ENCODE assay signal across 20 cellular contexts in the genomic region with DNA sequence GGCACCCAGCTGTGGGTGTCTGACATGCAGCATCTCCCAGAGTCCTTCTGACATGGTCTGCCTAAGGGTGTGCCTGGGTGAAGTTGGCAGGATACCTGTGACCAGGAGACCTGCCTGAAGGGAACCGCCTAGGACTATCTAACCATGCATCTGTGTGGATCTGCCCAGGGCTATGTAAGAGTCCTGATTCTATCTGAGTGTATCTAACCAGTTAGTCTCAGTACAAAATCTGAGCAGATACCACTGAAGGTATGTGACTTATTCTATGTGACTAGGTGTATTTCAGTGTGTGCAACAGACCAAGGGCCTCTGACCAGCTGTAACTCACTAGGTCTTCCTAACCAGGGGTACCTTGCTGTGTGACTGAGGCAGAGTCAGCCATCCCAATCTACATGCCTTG. TPM values are rescaled to one million over a fixed set of nuclear protein-coding genes. Genes with fewer than 3 reads are reported as not detected.
DNase-seq lines count a peak whose midpoint lies in the region; ATAC-seq and TF ChIP-seq lines count a peak whose summit lies in the region.
"Had no signal": no experiment of that assay in that cellular context is flagged by ENCODE, and none has a peak within 500 bp of the region (broad histone marks: within the 10 kb centered on the region; RNA-seq: fewer than 3 reads in every experiment).

No MANE protein-coding gene starts in this region.

- H3K27ac Mint-ChIP-seq in stimulated activated memory B cell treated with anti-CD40 and anti-IgM and Interleukin-4, amounts not matched to agents 10 μg/mL and 1 μg/mL and 100 μg/mL, for 72 hours = no peak overlapping the region
- no peak overlapping the region for H3K27ac Mint-ChIP-seq in Caco-2 (ENCODE audit: unreplicated experiment)
- H3K27ac Mint-ChIP-seq: B cell; CD4-positive, CD25-positive, alpha-beta regulatory T cell; CD8-positive, alpha-beta T cell; GM23338; H9 had no signal

- no peak overlapping the region for H3K27ac ChIP-seq in RWPE2 (ENCODE audit: poor library complexity, severe bottlenecking)
- H3K27ac ChIP-seq in Peyer's patch = no peak overlapping the region
- H3K27ac ChIP-seq: 22Rv1, BLaER1, C4-2B had no signal

- ATAC-seq in RWPE2 (ENCODE audit: low read depth) = peak; percentile 28; the same call in 2 of the 3 replicates
- peak; percentile 4 for ATAC-seq in stimulated activated memory B cell treated with anti-CD40 and anti-IgM and Interleukin-4, amounts not matched to agents 10 μg/mL and 1 μg/mL and 100 μg/mL, for 72 hours
- ATAC-seq: CD8-positive, alpha-beta T cell; GM12878 had no signal

- H3K9me3 ChIP-seq in RWPE2 (ENCODE audit: severe bottlenecking) = no peaks in the 10 kb centered on the region
- no peaks in the 10 kb centered on the region for H3K9me3 ChIP-seq in Caco-2
- H3K9me3 ChIP-seq in Peyer's patch = no peaks in the 10 kb centered on the region
- H3K9me3 ChIP-seq: BLaER1 had no signal

- peaks cover 7% of the 10 kb centered on the region for H3K27me3 Mint-ChIP-seq in stimulated activated memory B cell treated with anti-CD40 and anti-IgM and Interleukin-4, amounts not matched to agents 10 μg/mL and 1 μg/mL and 100 μg/mL, for 72 hours
- peaks cover 5% of the 10 kb centered on the region for H3K27me3 Mint-ChIP-seq in Caco-2 (ENCODE audit: insufficient read depth, unreplicated experiment)
- H3K27me3 Mint-ChIP-seq: B cell; CD4-positive, CD25-positive, alpha-beta regulatory T cell had no signal

- H3K36me3 ChIP-seq in RWPE2 (ENCODE audit: low read depth) (no peaks in the 10 kb centered on the region), Caco-2 (ENCODE audit: control insufficient read depth, insufficient read depth, low read length) (no peaks in the 10 kb centered on the region), Peyer's patch (peaks cover 0 to 8% (median 0%) of the 10 kb centered on the region in 3 donors)
- H3K36me3 ChIP-seq: BLaER1 had no signal

- CTCF ChIA-PET in Caco-2 (lab: Charles Lee) = no interaction called here

- H3K4me3 Mint-ChIP-seq in stimulated activated memory B cell treated with anti-CD40 and anti-IgM and Interleukin-4, amounts not matched to agents 10 μg/mL and 1 μg/mL and 100 μg/mL, for 72 hours = no peak overlapping the region
- H3K4me3 Mint-ChIP-seq in Caco-2 (ENCODE audit: unreplicated experiment) = no peak overlapping the region
- H3K4me3 Mint-ChIP-seq: B cell; CD4-positive, CD25-positive, alpha-beta regulatory T cell; CD8-positive, alpha-beta T cell; GM23338; H9 had no signal

- BruUV-seq in Caco-2 (replicated peaks; lab: Mats Ljungman, UMichigan) = no TSS peak

- H3K36me3 Mint-ChIP-seq in stimulated activated memory B cell treated with anti-CD40 and anti-IgM and Interleukin-4, amounts not matched to agents 10 μg/mL and 1 μg/mL and 100 μg/mL, for 72 hours = no peaks in the 10 kb centered on the region
- no peaks in the 10 kb centered on the region for H3K36me3 Mint-ChIP-seq in Caco-2 (ENCODE audit: insufficient read depth, unreplicated experiment)

- POLR2A ChIA-PET in Caco-2 (lab: Charles Lee) = no interaction called here

- no peaks in the 10 kb centered on the region for H3K4me1 ChIP-seq in RWPE2 (ENCODE audit: insufficient read depth, poor library complexity, severe bottlenecking)
- H3K4me1 ChIP-seq in Caco-2 = no peaks in the 10 kb centered on the region
- H3K4me1 ChIP-seq in Peyer's patch = no peaks in the 10 kb centered on the region
- H3K4me1 ChIP-seq: BLaER1 had no signal

- H3K9me3 Mint-ChIP-seq in stimulated activated memory B cell treated with anti-CD40 and anti-IgM and Interleukin-4, amounts not matched to agents 10 μg/mL and 1 μg/mL and 100 μg/mL, for 72 hours = no peaks in the 10 kb centered on the region
- H3K9me3 Mint-ChIP-seq in Caco-2 (ENCODE audit: unreplicated experiment) = no peaks in the 10 kb centered on the region
- H3K9me3 Mint-ChIP-seq: CD4-positive, CD25-positive, alpha-beta regulatory T cell; CD8-positive, alpha-beta T cell; GM23338; H9 had no signal

- intact Hi-C loops in Caco-2 (cut with micrococcal nuclease; ENCODE audit: unreplicated experiment) = no loop called here

- no peaks in the 10 kb centered on the region for H3K4me1 Mint-ChIP-seq in stimulated activated memory B cell treated with anti-CD40 and anti-IgM and Interleukin-4, amounts not matched to agents 10 μg/mL and 1 μg/mL and 100 μg/mL, for 72 hours
- no peaks in the 10 kb centered on the region for H3K4me1 Mint-ChIP-seq in Caco-2 (ENCODE audit: low read depth, unreplicated experiment)
- H3K4me1 Mint-ChIP-seq: B cell; CD4-positive, CD25-positive, alpha-beta regulatory T cell had no signal

- H3K4me3 ChIP-seq in RWPE2 (ENCODE audit: severe bottlenecking) = no peak overlapping the region
- H3K4me3 ChIP-seq in Caco-2 (ENCODE audit: low read depth, low read length) = no peak overlapping the region
- H3K4me3 ChIP-seq in Peyer's patch = no peak overlapping the region
- H3K4me3 ChIP-seq: BLaER1, GM12878, GM23338 had no signal

- no peaks in the 10 kb centered on the region for H3K27me3 ChIP-seq in RWPE2 (ENCODE audit: insufficient read depth, poor library complexity, severe bottlenecking)
- H3K27me3 ChIP-seq in Caco-2 (replicated peaks; ENCODE audit: control insufficient read depth, insufficient read depth, low read length) = no peaks in the 10 kb centered on the region
- no peaks in the 10 kb centered on the region for H3K27me3 ChIP-seq in Peyer's patch
- H3K27me3 ChIP-seq: BLaER1 had no signal

- no peak for TF ChIP-seq POLR2A in Peyer's patch (IDR thresholded peaks at IDR 0.05)

- no peak for TF ChIP-seq CTCF in GM20000 (IDR thresholded peaks at IDR 0.05; ENCODE audit: extremely low read depth, missing control alignments)
- TF ChIP-seq CTCF in RWPE2 (IDR thresholded peaks at IDR 0.05; ENCODE audit: poor library complexity, severe bottlenecking) = no peak
- no peak for TF ChIP-seq CTCF in Caco-2 (IDR thresholded peaks at IDR 0.05; ENCODE audit: insufficient read depth in 1 of 2, low read depth in 1 of 2, low read length in 1 of 2, severe bottlenecking in 1 of 2, unreplicated experiment in 1 of 2)
- TF ChIP-seq CTCF in Peyer's patch (IDR thresholded peaks at IDR 0.05) = no peak

- DNase-seq in GM20000 (ENCODE audit: low spot score) (peak; percentile 19), RWPE2 (ENCODE audit: low spot score) (no peak), mesenteric fat pad (ENCODE audit: low spot score) (peak; percentile 18), Caco-2 (no peak), Peyer's patch (no peak), SKM-1 treated with dmso at 0.1 percent for 144 hours (lab: John Stamatoyannopoulos, UW; ENCODE audit: unreplicated experiment) (no peak)
- DNase-seq: CD4-positive, CD25-positive, alpha-beta regulatory T cell; CD8-positive, alpha-beta T cell; DMS 273 treated with DMSO at 0.1 percent for 48 hours; DMS79; EL; GDM1; H9 had no signal

RNA-seq across cellular contexts. Expression of a gene that starts 28.2 kb away (rescaled TPM):
- 121 TPM for total RNA-seq in mesenteric fat pad
- 374 and 411 TPM in 2 replicates for total RNA-seq in Caco-2 (2022)
- total RNA-seq in Peyer's patch = 100 to 1,000 TPM in 3 of 4 donors, 10 to 100 TPM in 1; 42.4 to 206 (median 103) TPM

RNA-seq across cellular contexts. Expression of a gene that starts 40.4 kb away (rescaled TPM):
- total RNA-seq in mesenteric fat pad (8.8 TPM), Caco-2 (2022) (4.8 and 5.4 TPM in 2 replicates), Peyer's patch (10 to 100 TPM in 3 of 4 donors, 1 to 10 TPM in 1; 8.3 to 38.7 (median 17.3) TPM)

Comparison
In these comparisons a context has a peak if more than half of its experiments do, and no peak if none do; other contexts are left out.
1. DNase-seq: peak in GM20000 (single experiment) and mesenteric fat pad (single experiment); none in RWPE2 (single experiment), Caco-2 (0 of 2), Peyer's patch (0 of 3) and SKM-1 treated with dmso at 0.1 percent for 144 hours (single experiment).